ENCODE assay signal across 1 cellular context in genomic region chr20:36605309-36606170, GRCh38.
A peak's percentile ranks its signal among the peaks of the same experiment; 100 is the strongest.
TF ChIP-seq lines count a peak whose summit lies in the region.

A gene with protein sequence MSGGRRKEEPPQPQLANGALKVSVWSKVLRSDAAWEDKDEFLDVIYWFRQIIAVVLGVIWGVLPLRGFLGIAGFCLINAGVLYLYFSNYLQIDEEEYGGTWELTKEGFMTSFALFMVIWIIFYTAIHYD (plus strand): TSS chr20:36605779. CDS start chr20:36605952, 173 bp downstream.

TF ChIP-seq in K562, 482 proteins besides CTCF, POLR2A, EP300 and RAD21 (continued from another document and continues in another):
- TF ChIP-seq ZNF639 (CRISPR knock-in tag; conservative IDR thresholded peaks at IDR 0.05 in 1 of 2, IDR thresholded peaks at IDR 0.05 in 1 of 2) (peak in 1 of 2 experiments; percentile 80; a peak in 2 of 4 replicates), DACH1 (IDR thresholded peaks at IDR 0.05; ENCODE audit: partially characterized antibody) (no peak), KAT8 (IDR thresholded peaks at IDR 0.05; ENCODE audit: low read depth) (no peak), SAP30 (IDR thresholded peaks at IDR 0.05; ENCODE audit: borderline replicate concordance, insufficient read depth, low read depth, low read length, poor library complexity, severe bottlenecking) (no peak), ZNF212 (CRISPR knock-in tag; IDR thresholded peaks at IDR 0.05) (no peak), CHCHD3 (CRISPR knock-in tag; IDR thresholded peaks at IDR 0.05) (no peak), TOE1 (IDR thresholded peaks at IDR 0.05; ENCODE audit: borderline replicate concordance) (peak; percentile 85), TOE1 (CRISPR knock-in tag; IDR thresholded peaks at IDR 0.05; ENCODE audit: borderline replicate concordance, low read depth) (no peak), PHF8 (IDR thresholded peaks at IDR 0.05; ENCODE audit: borderline replicate concordance, low read length) (peak; percentile 98), SRSF3 (IDR thresholded peaks at IDR 0.05; ENCODE audit: insufficient read depth, low read length) (no peak), STAT5B (CRISPR knock-in tag; IDR thresholded peaks at IDR 0.05) (no peak), COPS2 (conservative IDR thresholded peaks at IDR 0.05) (no peak), PURB (CRISPR knock-in tag; IDR thresholded peaks at IDR 0.05; ENCODE audit: low read depth) (no peak), YBX1 (IDR thresholded peaks at IDR 0.05) (no peak), ZC3H11A (IDR thresholded peaks at IDR 0.05; ENCODE audit: low read depth, low read length) (no peak), HDAC3 (IDR thresholded peaks at IDR 0.05; ENCODE audit: borderline replicate concordance, partially characterized antibody) (no peak), PRMT5 (CRISPR knock-in tag; IDR thresholded peaks at IDR 0.05) (no peak), TFAM (CRISPR knock-in tag; conservative IDR thresholded peaks at IDR 0.05) (no peak), SP1 (CRISPR knock-in tag; IDR thresholded peaks at IDR 0.05) (peak; percentile 96), E4F1 (CRISPR knock-in tag; IDR thresholded peaks at IDR 0.05; ENCODE audit: borderline replicate concordance) (no peak), ZNF444 (CRISPR knock-in tag; IDR thresholded peaks at IDR 0.05) (no peak), ELF1 (tag; IDR thresholded peaks at IDR 0.05) (peak; percentile 66), HDAC1 (IDR thresholded peaks at IDR 0.05) (peak in 1 of 2 experiments; percentile 47; a peak in 1 of 4 replicates), DMBX1 (CRISPR knock-in tag; IDR thresholded peaks at IDR 0.05; ENCODE audit: borderline replicate concordance) (no peak), CBX2 (IDR thresholded peaks at IDR 0.05; ENCODE audit: insufficient read depth, low read length, poor library complexity, severe bottlenecking) (no peak), MYC (IDR thresholded peaks at IDR 0.05; ENCODE audit: low read depth, low read length) (peak; percentile 83), MYC (CRISPR knock-in tag; IDR thresholded peaks at IDR 0.05; ENCODE audit: borderline replicate concordance, low read depth) (peak; percentile 76; the same call in 1 of the 2 replicates), IRF2 (CRISPR knock-in tag; IDR thresholded peaks at IDR 0.05) (no peak), ATF1 (CRISPR knock-in tag; IDR thresholded peaks at IDR 0.05) (peak; percentile 80), ATF1 (tag; IDR thresholded peaks at IDR 0.05) (peak; percentile 98), FOSL1 (tag; conservative IDR thresholded peaks at IDR 0.05) (peak; percentile 67), ZNF699 (CRISPR knock-in tag; IDR thresholded peaks at IDR 0.05; ENCODE audit: insufficient replicate concordance) (no peak), ZNF77 (CRISPR knock-in tag; IDR thresholded peaks at IDR 0.05) (no peak), ZNF140 (CRISPR knock-in tag; IDR thresholded peaks at IDR 0.05) (no peak), EHMT2 (IDR thresholded peaks at IDR 0.05) (no peak), ZBTB2 (IDR thresholded peaks at IDR 0.05) (peak; percentile 86), BDP1 (IDR thresholded peaks at IDR 0.05; ENCODE audit: insufficient read depth, insufficient read length) (no peak), ZNF384 (IDR thresholded peaks at IDR 0.05; ENCODE audit: low read depth, low read length) (peak; percentile 55; the same call in 1 of the 2 replicates), ZBTB49 (CRISPR knock-in tag; IDR thresholded peaks at IDR 0.05; ENCODE audit: borderline replicate concordance) (no peak), FOXJ3 (CRISPR knock-in tag; IDR thresholded peaks at IDR 0.05) (no peak), XRCC5 (IDR thresholded peaks at IDR 0.05; ENCODE audit: low read depth, low read length) (peak; percentile 58), EZH2 (IDR thresholded peaks at IDR 0.05; ENCODE audit: borderline replicate concordance, low read depth, low read length) (no peak), ZNF124 (CRISPR knock-in tag; IDR thresholded peaks at IDR 0.05) (no peak), ZNF518B (CRISPR knock-in tag; IDR thresholded peaks at IDR 0.05) (no peak), LARP7 (IDR thresholded peaks at IDR 0.05) (no peak), TCF7 (IDR thresholded peaks at IDR 0.05; ENCODE audit: borderline replicate concordance) (no peak), HMGN3 (IDR thresholded peaks at IDR 0.05; ENCODE audit: borderline replicate concordance, extremely low read depth, insufficient read length, low read depth, low read length) (peak; percentile 81), XRCC4 (IDR thresholded peaks at IDR 0.05; ENCODE audit: extremely low read depth, insufficient read depth, insufficient read length) (no peak), SMAD4 (CRISPR knock-in tag; conservative IDR thresholded peaks at IDR 0.05) (no peak), RBM14 (IDR thresholded peaks at IDR 0.05; ENCODE audit: borderline replicate concordance, insufficient read depth, low read depth, low read length) (no peak)
- TF ChIP-seq, protein P1, sequence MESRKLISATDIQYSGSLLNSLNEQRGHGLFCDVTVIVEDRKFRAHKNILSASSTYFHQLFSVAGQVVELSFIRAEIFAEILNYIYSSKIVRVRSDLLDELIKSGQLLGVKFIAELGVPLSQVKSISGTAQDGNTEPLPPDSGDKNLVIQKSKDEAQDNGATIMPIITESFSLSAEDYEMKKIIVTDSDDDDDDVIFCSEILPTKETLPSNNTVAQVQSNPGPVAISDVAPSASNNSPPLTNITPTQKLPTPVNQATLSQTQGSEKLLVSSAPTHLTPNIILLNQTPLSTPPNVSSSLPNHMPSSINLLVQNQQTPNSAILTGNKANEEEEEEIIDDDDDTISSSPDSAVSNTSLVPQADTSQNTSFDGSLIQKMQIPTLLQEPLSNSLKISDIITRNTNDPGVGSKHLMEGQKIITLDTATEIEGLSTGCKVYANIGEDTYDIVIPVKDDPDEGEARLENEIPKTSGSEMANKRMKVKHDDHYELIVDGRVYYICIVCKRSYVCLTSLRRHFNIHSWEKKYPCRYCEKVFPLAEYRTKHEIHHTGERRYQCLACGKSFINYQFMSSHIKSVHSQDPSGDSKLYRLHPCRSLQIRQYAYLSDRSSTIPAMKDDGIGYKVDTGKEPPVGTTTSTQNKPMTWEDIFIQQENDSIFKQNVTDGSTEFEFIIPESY (CRISPR knock-in tag; IDR thresholded peaks at IDR 0.05) = peak; percentile 89
- TF ChIP-seq, protein P2, sequence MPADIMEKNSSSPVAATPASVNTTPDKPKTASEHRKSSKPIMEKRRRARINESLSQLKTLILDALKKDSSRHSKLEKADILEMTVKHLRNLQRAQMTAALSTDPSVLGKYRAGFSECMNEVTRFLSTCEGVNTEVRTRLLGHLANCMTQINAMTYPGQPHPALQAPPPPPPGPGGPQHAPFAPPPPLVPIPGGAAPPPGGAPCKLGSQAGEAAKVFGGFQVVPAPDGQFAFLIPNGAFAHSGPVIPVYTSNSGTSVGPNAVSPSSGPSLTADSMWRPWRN (IDR thresholded peaks at IDR 0.05; ENCODE audit: low read depth) = no peak
- TF ChIP-seq, protein P3, sequence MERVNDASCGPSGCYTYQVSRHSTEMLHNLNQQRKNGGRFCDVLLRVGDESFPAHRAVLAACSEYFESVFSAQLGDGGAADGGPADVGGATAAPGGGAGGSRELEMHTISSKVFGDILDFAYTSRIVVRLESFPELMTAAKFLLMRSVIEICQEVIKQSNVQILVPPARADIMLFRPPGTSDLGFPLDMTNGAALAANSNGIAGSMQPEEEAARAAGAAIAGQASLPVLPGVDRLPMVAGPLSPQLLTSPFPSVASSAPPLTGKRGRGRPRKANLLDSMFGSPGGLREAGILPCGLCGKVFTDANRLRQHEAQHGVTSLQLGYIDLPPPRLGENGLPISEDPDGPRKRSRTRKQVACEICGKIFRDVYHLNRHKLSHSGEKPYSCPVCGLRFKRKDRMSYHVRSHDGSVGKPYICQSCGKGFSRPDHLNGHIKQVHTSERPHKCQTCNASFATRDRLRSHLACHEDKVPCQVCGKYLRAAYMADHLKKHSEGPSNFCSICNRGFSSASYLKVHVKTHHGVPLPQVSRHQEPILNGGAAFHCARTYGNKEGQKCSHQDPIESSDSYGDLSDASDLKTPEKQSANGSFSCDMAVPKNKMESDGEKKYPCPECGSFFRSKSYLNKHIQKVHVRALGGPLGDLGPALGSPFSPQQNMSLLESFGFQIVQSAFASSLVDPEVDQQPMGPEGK (CRISPR knock-in tag; IDR thresholded peaks at IDR 0.05; ENCODE audit: borderline replicate concordance) = no peak
- TF ChIP-seq, protein P4, sequence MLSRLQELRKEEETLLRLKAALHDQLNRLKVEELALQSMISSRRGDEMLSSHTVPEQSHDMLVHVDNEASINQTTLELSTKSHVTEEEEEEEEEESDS (CRISPR knock-in tag; IDR thresholded peaks at IDR 0.05) = no peak
- TF ChIP-seq, protein P5, sequence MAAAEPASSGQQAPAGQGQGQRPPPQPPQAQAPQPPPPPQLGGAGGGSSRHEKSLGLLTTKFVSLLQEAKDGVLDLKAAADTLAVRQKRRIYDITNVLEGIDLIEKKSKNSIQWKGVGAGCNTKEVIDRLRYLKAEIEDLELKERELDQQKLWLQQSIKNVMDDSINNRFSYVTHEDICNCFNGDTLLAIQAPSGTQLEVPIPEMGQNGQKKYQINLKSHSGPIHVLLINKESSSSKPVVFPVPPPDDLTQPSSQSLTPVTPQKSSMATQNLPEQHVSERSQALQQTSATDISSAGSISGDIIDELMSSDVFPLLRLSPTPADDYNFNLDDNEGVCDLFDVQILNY (CRISPR knock-in tag; IDR thresholded peaks at IDR 0.05) = no peak
